Comparison of ENCODE assay signal across 8 cellular contexts in the genomic region with DNA sequence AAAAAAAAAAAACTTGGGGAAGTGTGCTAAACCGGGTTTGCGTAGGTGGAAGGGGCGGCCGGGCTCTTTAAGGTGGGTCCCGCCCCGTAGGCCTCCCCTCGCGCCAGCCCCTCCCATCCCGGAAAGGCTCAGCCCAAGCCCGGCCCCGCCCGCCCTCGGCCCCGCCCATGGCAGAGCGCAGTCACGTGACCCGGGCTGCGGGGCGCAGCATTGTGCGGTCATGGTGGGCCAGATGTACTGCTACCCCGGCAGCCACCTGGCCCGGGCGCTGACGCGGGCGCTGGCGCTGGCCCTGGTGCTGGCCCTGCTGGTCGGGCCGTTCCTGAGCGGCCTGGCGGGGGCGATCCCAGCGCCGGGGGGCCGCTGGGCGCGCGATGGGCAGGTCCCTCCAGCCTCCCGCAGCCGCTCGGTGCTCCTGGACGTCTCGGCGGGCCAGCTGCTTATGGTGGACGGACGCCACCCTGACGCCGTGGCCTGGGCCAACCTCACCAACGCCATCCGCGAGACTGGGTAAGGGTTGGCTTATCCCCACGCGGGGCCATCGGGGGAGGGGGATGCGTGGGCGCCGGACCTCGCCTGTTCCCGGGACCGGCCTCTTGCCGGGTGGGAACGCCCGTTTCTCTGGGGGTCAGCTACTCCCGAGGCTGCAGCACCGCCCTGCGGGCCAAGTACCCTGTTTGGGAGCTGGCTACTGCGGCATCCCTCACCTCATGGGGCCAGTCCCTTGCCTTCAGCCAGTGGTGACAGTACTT. TPM values are rescaled to one million over a fixed set of nuclear protein-coding genes. Genes with fewer than 3 reads are reported as not detected.
A peak's percentile ranks its signal among the peaks of the same experiment; 100 is the strongest.
DNase-seq lines count a peak whose midpoint lies in the region; ATAC-seq, FAIRE-seq and TF ChIP-seq lines count a peak whose summit lies in the region.

A gene with protein sequence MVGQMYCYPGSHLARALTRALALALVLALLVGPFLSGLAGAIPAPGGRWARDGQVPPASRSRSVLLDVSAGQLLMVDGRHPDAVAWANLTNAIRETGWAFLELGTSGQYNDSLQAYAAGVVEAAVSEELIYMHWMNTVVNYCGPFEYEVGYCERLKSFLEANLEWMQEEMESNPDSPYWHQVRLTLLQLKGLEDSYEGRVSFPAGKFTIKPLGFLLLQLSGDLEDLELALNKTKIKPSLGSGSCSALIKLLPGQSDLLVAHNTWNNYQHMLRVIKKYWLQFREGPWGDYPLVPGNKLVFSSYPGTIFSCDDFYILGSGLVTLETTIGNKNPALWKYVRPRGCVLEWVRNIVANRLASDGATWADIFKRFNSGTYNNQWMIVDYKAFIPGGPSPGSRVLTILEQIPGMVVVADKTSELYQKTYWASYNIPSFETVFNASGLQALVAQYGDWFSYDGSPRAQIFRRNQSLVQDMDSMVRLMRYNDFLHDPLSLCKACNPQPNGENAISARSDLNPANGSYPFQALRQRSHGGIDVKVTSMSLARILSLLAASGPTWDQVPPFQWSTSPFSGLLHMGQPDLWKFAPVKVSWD (plus strand): TSS at position 207 of the 752 bp plus-strand sequence. CDS start 14 bp downstream, at position 221.

- TF ChIP-seq CTCF in AG09319 (IDR thresholded peaks at IDR 0.05; ENCODE audit: low read depth, low read length) (peak; percentile 14; the same call in 1 of the 2 replicates), kidney (IDR thresholded peaks at IDR 0.05; ENCODE audit: borderline replicate concordance, extremely low read depth, insufficient read depth) (no peak)

- FAIRE-seq in kidney (lab: Jason Lieb, UNC), result no peak

- intact Hi-C loops in kidney (cut with DNase I), result no loop called here

- peak within 1 kb of the TSS; percentile 79 to 87 for H3K9ac ChIP-seq in kidney (ENCODE audit: low read length in 2 of 2)

- H3K36me3 ChIP-seq in kidney (ENCODE audit: control insufficient read depth in 1 of 2, insufficient read depth in 2 of 2, low read length in 2 of 2), result no peaks in the 10 kb centered on the region

- H3K9me3 ChIP-seq in kidney (ENCODE audit: control insufficient read depth in 1 of 2, low read length in 2 of 2), result no peaks in the 10 kb centered on the region

- peak; percentile 94 for ATAC-seq in GM19023 (IDR thresholded peaks at IDR 0.05; ENCODE audit: unreplicated experiment)
- peak; percentile 91 for ATAC-seq in HG03196 (IDR thresholded peaks at IDR 0.05; ENCODE audit: unreplicated experiment)

- DNase-seq in AG09319 (ENCODE audit: extremely low read depth, low read depth) (peak; percentile 81), NCI-H446 (lab: John Stamatoyannopoulos, UW) (peak; percentile 77 to 95), cerebellar cortex (ENCODE audit: low spot score) (peak; percentile 94), kidney (peak; percentile 98)
- peak; percentile 91 for DNase-seq in activated CD4-positive, CD25-positive, alpha-beta regulatory T cell treated with anti-CD3 and anti-CD28 coated beads, Interleukin-2, amount 50 U/mL, for 72 hours
- DNase-seq in stimulated activated CD4-positive, alpha-beta T cell treated with anti-CD3 and anti-CD28 coated beads, Interleukin-15, amount 100 ng/mL, for 1 hour (ENCODE audit: low read depth in 1 of 2, low spot score in 1 of 2), result peak; percentile 89 to 92

- H3K4me3 ChIP-seq in kidney (ENCODE audit: low read length in 2 of 2), result peak within 1 kb of the TSS; percentile 79 to 84

- H3K27ac ChIP-seq in kidney (ENCODE audit: low read depth in 2 of 2, low read length in 2 of 2), result peak within 1 kb of the TSS; percentile 67 to 80

- H3K4me1 ChIP-seq in kidney (ENCODE audit: control insufficient read depth in 1 of 2, insufficient read depth in 1 of 2, low read depth in 1 of 2, low read length in 2 of 2), result peaks cover 0 to 8% of the 10 kb centered on the region in 2 donors

RNA-seq across cellular contexts. Expression of the gene that starts here (rescaled TPM):
- 37.9 TPM for total RNA-seq in kidney
- polyA plus RNA-seq in kidney (ENCODE audit: insufficient read depth, low read depth, low replicate concordance), result 12.1 TPM

Comparison
In these comparisons a context has a peak if more than half of its experiments do, and no peak if none do; other contexts are left out.
1. Peak in every context shown above with its lines: DNase-seq, ATAC-seq, H3K4me3 ChIP-seq and H3K27ac ChIP-seq.